ENCODE assay signal across 1 cellular context in the genomic region with DNA sequence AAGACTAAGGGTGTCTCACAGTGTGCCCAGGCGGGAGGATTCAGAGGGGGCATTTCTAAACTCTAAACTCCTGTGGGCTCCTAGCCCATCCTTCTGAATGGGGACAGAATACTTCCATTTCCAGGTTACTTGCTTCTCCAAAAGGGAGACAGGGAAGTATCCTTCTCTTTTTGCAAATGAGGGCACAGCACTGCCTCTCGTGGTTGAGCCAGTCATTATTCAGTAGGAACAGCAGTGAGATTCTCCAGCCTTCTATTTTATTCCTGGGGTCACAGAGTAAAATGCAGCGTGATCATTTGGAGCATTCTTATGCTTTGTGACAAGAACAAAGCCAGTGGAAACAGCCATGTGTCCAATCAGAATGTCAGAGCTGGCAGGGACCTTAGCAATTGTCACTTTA.
TF ChIP-seq lines count a peak whose summit lies in the region.

No MANE protein-coding gene starts in this region.

TF ChIP-seq in IMR-90, 13 proteins besides CTCF, POLR2A, EP300 and RAD21 (continued from another document):
- TF ChIP-seq, protein P1, sequence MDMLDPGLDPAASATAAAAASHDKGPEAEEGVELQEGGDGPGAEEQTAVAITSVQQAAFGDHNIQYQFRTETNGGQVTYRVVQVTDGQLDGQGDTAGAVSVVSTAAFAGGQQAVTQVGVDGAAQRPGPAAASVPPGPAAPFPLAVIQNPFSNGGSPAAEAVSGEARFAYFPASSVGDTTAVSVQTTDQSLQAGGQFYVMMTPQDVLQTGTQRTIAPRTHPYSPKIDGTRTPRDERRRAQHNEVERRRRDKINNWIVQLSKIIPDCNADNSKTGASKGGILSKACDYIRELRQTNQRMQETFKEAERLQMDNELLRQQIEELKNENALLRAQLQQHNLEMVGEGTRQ (IDR thresholded peaks at IDR 0.05; ENCODE audit: low read depth, low read length), result no peak
- no peak for TF ChIP-seq CHD1 (IDR thresholded peaks at IDR 0.05; ENCODE audit: low read depth, low read length)
